In genomic region chr7:150316987-150317386, GRCh38 we compare ENCODE assay signal across 7 cellular contexts. TPM values are rescaled to one million over a fixed set of nuclear protein-coding genes. Genes with fewer than 3 reads are reported as not detected.
"Had no signal": no experiment of that assay in that cellular context is flagged by ENCODE, and none has a peak within 500 bp of the region (broad histone marks: within the 10 kb centered on the region; RNA-seq: fewer than 3 reads in every experiment).

No MANE protein-coding gene starts in this region.

RNA-seq across cellular contexts. Expression of gene LRRC61, which starts 6.2 kb away (rescaled TPM):
- total RNA-seq: LHCN-M2, OCI-LY7, SJCRH30, SK-MEL-5 had no signal

RNA-seq across cellular contexts. Expression of gene ACTR3C, which starts 6.4 kb away (rescaled TPM):
- total RNA-seq: LHCN-M2, NCI-H460, OCI-LY7, SK-MEL-5 had no signal

RNA-seq across cellular contexts. Expression of gene RARRES2, which starts 24.4 kb away (rescaled TPM):
- total RNA-seq: MCF 10A, NCI-H460, OCI-LY7, PC-9, SK-MEL-5 had no signal
